In the genomic region with DNA sequence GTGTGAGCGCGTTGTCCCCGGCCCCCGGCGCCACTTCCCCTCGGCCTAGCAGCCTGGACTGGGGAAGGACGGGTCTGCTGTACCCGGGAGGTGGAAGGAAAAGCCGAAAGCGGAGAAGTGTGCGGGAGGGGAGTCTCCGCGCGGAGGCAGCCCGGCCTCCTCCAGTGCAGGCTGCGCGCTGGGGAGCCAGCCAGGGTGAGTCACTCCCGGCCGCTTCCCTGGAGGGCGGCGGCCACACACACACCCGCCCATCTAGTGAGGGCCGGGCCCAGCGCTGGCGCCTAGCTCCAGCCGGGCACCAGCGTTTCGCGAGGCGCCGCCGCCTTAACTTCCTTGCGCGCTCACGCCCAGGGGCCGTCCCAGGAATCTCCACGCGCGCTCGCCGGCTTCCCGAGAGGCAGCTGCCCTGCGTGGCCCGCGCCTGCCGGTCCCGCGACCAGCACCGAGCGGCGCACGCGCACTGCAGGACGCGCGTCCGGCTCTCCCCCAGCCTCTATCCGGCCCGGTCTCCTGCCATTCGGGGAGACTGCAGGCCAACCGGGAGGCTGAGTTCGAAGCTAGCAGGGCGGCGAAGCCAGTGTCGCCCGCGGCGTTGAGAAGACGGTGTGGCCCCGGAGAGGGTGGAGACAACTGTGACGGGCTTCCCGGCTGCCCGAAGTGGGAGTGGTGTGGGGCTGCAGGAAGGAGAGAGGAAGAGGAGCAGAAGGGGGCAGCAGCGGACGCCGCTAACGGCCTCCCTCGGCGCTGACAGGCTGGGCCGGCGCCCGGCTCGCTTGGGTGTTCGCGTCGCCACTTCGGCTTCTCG, we compare ENCODE assay signal across 8 cellular contexts. TPM values are rescaled to one million over a fixed set of nuclear protein-coding genes. Genes with fewer than 3 reads are reported as not detected.
DNase-seq lines count a peak whose midpoint lies in the region; ATAC-seq and TF ChIP-seq lines count a peak whose summit lies in the region.

TSS of gene JAK2 (plus strand) at position 702 of the 805 bp plus-strand sequence. CDS start 36,716 bp downstream, outside the sequence.

- H3K36me3 ChIP-seq in KOPT-K1 (ENCODE audit: insufficient read depth, low read length) (no peaks in the 10 kb centered on the region), neuron (ENCODE audit: insufficient read depth, low read length) (no peaks in the 10 kb centered on the region), subcutaneous abdominal adipose tissue (ENCODE audit: control insufficient read depth in 5 of 5, insufficient read depth in 5 of 5, low read length in 5 of 5) (peaks cover 0 to 8% (median 0%) of the 10 kb centered on the region in 5 donors)

- H3K27me3 ChIP-seq in neuron (ENCODE audit: insufficient read depth, low read length): no peaks in the 10 kb centered on the region
- no peaks in the 10 kb centered on the region for H3K27me3 ChIP-seq in subcutaneous abdominal adipose tissue (ENCODE audit: control insufficient read depth in 5 of 5, insufficient read depth in 4 of 5, low read length in 5 of 5)

- peak; percentile 28 for TF ChIP-seq CTCF in fibroblast of villous mesenchyme (IDR thresholded peaks at IDR 0.05; ENCODE audit: insufficient read depth, low read depth, low read length)

- H3K27ac ChIP-seq in KOPT-K1 (ENCODE audit: low read depth, low read length, poor library complexity, severe bottlenecking) (peak within 1 kb of the TSS; percentile 79), subcutaneous abdominal adipose tissue (ENCODE audit: low read depth, low read length) (peak within 1 kb of the TSS; percentile 94)

- H3K9me3 ChIP-seq in KOPT-K1 (ENCODE audit: insufficient read depth, low read length, poor library complexity, severe bottlenecking) (no peaks in the 10 kb centered on the region), neuron (ENCODE audit: low read length) (no peaks in the 10 kb centered on the region), subcutaneous abdominal adipose tissue (ENCODE audit: control insufficient read depth in 5 of 5, low read length in 5 of 5) (no peaks in the 10 kb centered on the region)

- ATAC-seq in GM21786 (IDR thresholded peaks at IDR 0.05; ENCODE audit: unreplicated experiment): peak; percentile 67

- H2AFZ ChIP-seq in neuron (ENCODE audit: low read depth, low read length): peak within 1 kb of the TSS; percentile 89

- peak within 1 kb of the TSS; percentile 85 to 98 (median 90) for H3K9ac ChIP-seq in subcutaneous abdominal adipose tissue (ENCODE audit: low read length in 5 of 5)

- peak; percentile 97 for DNase-seq in EH (ENCODE audit: low read depth)
- DNase-seq in activated effector memory CD4-positive, alpha-beta T cell treated with Interleukin-2 at 50 U/mL for 16 hours: peak; percentile 72
- DNase-seq in fibroblast of villous mesenchyme (ENCODE audit: low read depth): peak; percentile 96

- TF ChIP-seq POLR2A in Raji (IDR thresholded peaks at IDR 0.05; ENCODE audit: insufficient read depth, low read depth, low read length): peak; percentile 85

- H3K4me1 ChIP-seq in neuron (ENCODE audit: insufficient read depth, low read length) (peaks cover 18% of the 10 kb centered on the region), subcutaneous abdominal adipose tissue (ENCODE audit: control insufficient read depth in 5 of 5, insufficient read depth in 5 of 5, low read length in 5 of 5) (peaks cover 6 to 63% (median 36%) of the 10 kb centered on the region in 5 donors)

- H3K4me3 ChIP-seq in fibroblast of villous mesenchyme (ENCODE audit: low read depth, low read length): peak within 1 kb of the TSS; percentile 79
- peak within 1 kb of the TSS; percentile 92 for H3K4me3 ChIP-seq in neuron (ENCODE audit: low read length)
- H3K4me3 ChIP-seq in subcutaneous abdominal adipose tissue (ENCODE audit: low read depth in 1 of 5, low read length in 5 of 5): peak within 1 kb of the TSS; percentile 79 to 91 (median 84)

RNA-seq across cellular contexts. Expression of gene JAK2, which starts in this region (rescaled TPM):
- 11.6 and 13.4 TPM in 2 replicates for total RNA-seq in fibroblast of villous mesenchyme

Comparison
In these comparisons a context has a peak if more than half of its experiments do, and no peak if none do; other contexts are left out.
1. Peak in every context shown above with its lines: DNase-seq, ATAC-seq, H3K4me3 ChIP-seq and H3K27ac ChIP-seq.